Comparison of ENCODE assay signal across 31 cellular contexts in the genomic region with DNA sequence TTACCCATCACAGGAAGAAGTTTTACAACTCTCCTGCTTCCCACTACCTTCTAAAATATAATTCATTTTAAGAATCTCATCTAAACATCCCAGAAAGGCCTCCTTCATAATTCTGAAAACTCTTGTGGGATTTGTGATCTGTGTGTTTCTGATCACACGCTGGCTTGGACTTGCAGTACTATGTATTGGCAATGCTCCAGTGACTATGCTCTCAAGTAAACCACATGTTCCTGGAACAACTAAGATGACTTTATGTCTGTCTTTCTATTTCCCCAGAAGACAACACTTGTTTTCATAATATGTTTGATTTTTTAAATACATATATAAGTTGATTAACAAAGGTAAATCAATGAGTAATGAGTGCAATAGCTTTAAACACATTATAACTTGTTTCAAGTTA.
DNase-seq lines count a peak whose midpoint lies in the region; ATAC-seq and TF ChIP-seq lines count a peak whose summit lies in the region.
"Had no signal": no experiment of that assay in that cellular context is flagged by ENCODE, and none has a peak within 500 bp of the region (broad histone marks: within the 10 kb centered on the region; RNA-seq: fewer than 3 reads in every experiment).

No MANE protein-coding gene starts in this region.

- no peak overlapping the region for H2BK15ac ChIP-seq in H9 (ENCODE audit: low read depth, low read length)

- H3K4me2 ChIP-seq in H9 (ENCODE audit: insufficient read depth, insufficient read length, low read length): no peak overlapping the region

- H3K4ac ChIP-seq in H9 (ENCODE audit: low read depth, low read length): no peak overlapping the region

- no peak overlapping the region for H4K8ac ChIP-seq in H9 (replicated peaks; ENCODE audit: insufficient read length, low read depth, low read length)

- CTCF ChIA-PET in WTC11 (lab: Charles Lee) (interaction anchor here (0.7 kb wide), 1 partner anchor 556 kb away, joined by 3 read pairs; no protein-coding TSS in a partner anchor), T-cell (lab: Charles Lee) (no interaction called here)

- H2AK5ac ChIP-seq in H9 (ENCODE audit: insufficient read length, low read length): no peak overlapping the region

- H3K4me1 Mint-ChIP-seq in H9 (peaks cover 20 to 28% of the 10 kb centered on the region in 2 experiments), WTC11 (peaks cover 44% of the 10 kb centered on the region), T-cell (no peaks in the 10 kb centered on the region)

- H3K79me1 ChIP-seq in H9 (ENCODE audit: insufficient read depth, low read depth, low read length, poor library complexity, severe bottlenecking): no peaks in the 10 kb centered on the region

- H4K91ac ChIP-seq in H9 (ENCODE audit: insufficient read length, low read depth, low read length): no peak overlapping the region

- H3K36me3 Mint-ChIP-seq in H9 (ENCODE audit: insufficient read depth in 1 of 3, low read depth in 3 of 3): peaks cover 14 to 27% (median 16%) of the 10 kb centered on the region in 3 experiments; a peak in 6 of 7 replicates
- peaks cover 31% of the 10 kb centered on the region for H3K36me3 Mint-ChIP-seq in WTC11
- no peaks in the 10 kb centered on the region for H3K36me3 Mint-ChIP-seq in T-cell

- H3K23me2 ChIP-seq in H9 (ENCODE audit: insufficient read length, low read depth, low read length, poor library complexity, severe bottlenecking): no peaks in the 10 kb centered on the region

- TF ChIP-seq CTCF in H9 (conservative IDR thresholded peaks at IDR 0.05): no peak
- no peak for TF ChIP-seq CTCF in WTC11 (IDR thresholded peaks at IDR 0.05)
- TF ChIP-seq CTCF in epithelial cell of esophagus (IDR thresholded peaks at IDR 0.05; ENCODE audit: insufficient read depth, low read depth, low read length, missing control alignments): no peak
- TF ChIP-seq CTCF in retinal pigment epithelial cell (conservative IDR thresholded peaks at IDR 0.05; ENCODE audit: low read depth, low read length): no peak

- H2BK12ac ChIP-seq in H9 (ENCODE audit: insufficient read length, low read depth, low read length): no peak overlapping the region

- 0 out of 7 replicates have a peak overlapping the region, but pooled peaks of 1 of the 3 experiments have one; percentile 89 for H3K27ac Mint-ChIP-seq in H9
- H3K27ac Mint-ChIP-seq in WTC11: peak overlapping the region; percentile 28; the same call in 1 of the 2 replicates
- no peak overlapping the region for H3K27ac Mint-ChIP-seq in T-cell
- H3K27ac Mint-ChIP-seq: activated CD8-positive, alpha-beta T cell treated with anti-CD3 and anti-CD28 coated beads, Interleukin-2, amount 10 ng/mL, durations not matched to agents 7 days and 5 days; activated naive CD4-positive, alpha-beta T cell treated with anti-CD3 and anti-CD28 coated beads for 36 hours had no signal

- H3K4me3 ChIP-seq in epithelial cell of esophagus (ENCODE audit: low read length) (no peak overlapping the region), retinal pigment epithelial cell (ENCODE audit: low read length) (no peak overlapping the region)
- H3K4me3 ChIP-seq: adrenal gland, colonic mucosa, mucosa of descending colon, Peyer's patch, psoas muscle, sigmoid colon, tibial nerve had no signal

- H3K9ac ChIP-seq in H9 (ENCODE audit: extremely low read depth, insufficient read length, low read length): no peak overlapping the region

- H3K4me3 Mint-ChIP-seq in H9 (no peak overlapping the region), WTC11 (no peak overlapping the region), T-cell (no peak overlapping the region)
- H3K4me3 Mint-ChIP-seq: activated CD8-positive, alpha-beta T cell treated with anti-CD3 and anti-CD28 coated beads, Interleukin-2, amount 10 ng/mL, durations not matched to agents 7 days and 5 days; activated naive CD4-positive, alpha-beta T cell treated with anti-CD3 and anti-CD28 coated beads for 36 hours; nephron had no signal

- no peaks in the 10 kb centered on the region for H4K20me1 ChIP-seq in H9 (ENCODE audit: control insufficient read depth, insufficient read depth, insufficient read length)

- H3K9me3 Mint-ChIP-seq in H9 (peaks cover 12 to 15% of the 10 kb centered on the region in 2 experiments), WTC11 (peaks cover 29% of the 10 kb centered on the region), T-cell (peaks cover 11 to 28% (median 12%) of the 10 kb centered on the region in 3 donors)
- H3K9me3 Mint-ChIP-seq: nephron had no signal

- no CpG with 5 or more reads among the region's 1 CpG for WGBS in H9 (ENCODE audit: extremely low coverage, insufficient read length, low lambda C conversion rate)

- H3K9me3 ChIP-seq in H9 (ENCODE audit: control insufficient read depth, low read depth, low read length): no peaks in the 10 kb centered on the region
- H3K9me3 ChIP-seq: adrenal gland, colonic mucosa, mucosa of descending colon, psoas muscle, sigmoid colon, tibial nerve had no signal

- H2AFZ ChIP-seq in H9 (ENCODE audit: low read length): no peak overlapping the region

- DNase-seq in H9 (no peak), WTC11 (ENCODE audit: low spot score) (no peak), epithelial cell of esophagus (ENCODE audit: low read depth) (peak; percentile 41), retinal pigment epithelial cell (ENCODE audit: low read depth) (peak; percentile 8), T-cell (no peak), HT-29 (ENCODE audit: low spot score) (no peak)
- DNase-seq in central memory CD4-positive, alpha-beta T cell: no peak
- DNase-seq: activated CD8-positive, alpha-beta T cell treated with anti-CD3 and anti-CD28 coated beads, Interleukin-2, amount 10 ng/mL, durations not matched to agents 7 days and 5 days; activated naive CD4-positive, alpha-beta T cell treated with anti-CD3 and anti-CD28 coated beads for 36 hours; adrenal gland; C1 segment of cervical spinal cord; colonic mucosa; COR-L47; DMS79; effector CD4-positive, alpha-beta T cell; GF-D8; GOT3; hypothalamus; left cardiac atrium; mucosa of descending colon; NCI-H1417; NCI-H2029; NCI-H2227 treated with DMSO at 0.1 percent for 48 hours; Peyer's patch; psoas muscle; SHP77 treated with DMSO at 0.1 percent for 48 hours; sigmoid colon; stimulated activated CD4-positive, alpha-beta T cell treated with anti-CD3 and anti-CD28 coated beads, Interleukin-15, amount 100 ng/mL, for 24 hours; stimulated activated CD4-positive, alpha-beta T cell treated with anti-CD3 and anti-CD28 coated beads, Interleukin-4, amount 100 ng/mL, for 4 hours had no signal

- POLR2A ChIA-PET in WTC11 (lab: Charles Lee) (no interaction called here), T-cell (lab: Charles Lee) (no interaction called here)

- H3T11ph ChIP-seq in H9 (ENCODE audit: low read length): no peak overlapping the region

- no peaks in the 10 kb centered on the region for H3K27me3 Mint-ChIP-seq in H9 (ENCODE audit: low read depth)
- H3K27me3 Mint-ChIP-seq in WTC11 (ENCODE audit: low read depth): no peaks in the 10 kb centered on the region
- no peaks in the 10 kb centered on the region for H3K27me3 Mint-ChIP-seq in T-cell

- H4K5ac ChIP-seq in H9 (ENCODE audit: insufficient read length, low read depth, low read length): no peak overlapping the region

- H3K56ac ChIP-seq in H9 (ENCODE audit: insufficient read length, low read depth, low read length): no peak overlapping the region

- H3K27me3 ChIP-seq in H9 (ENCODE audit: insufficient read depth, low read length): no peaks in the 10 kb centered on the region
- H3K27me3 ChIP-seq: adrenal gland, colonic mucosa, Peyer's patch, sigmoid colon, tibial nerve had no signal

- no peak overlapping the region for H3K23ac ChIP-seq in H9 (ENCODE audit: insufficient read length, low read depth, low read length)

- no peak for ATAC-seq in WTC11
- ATAC-seq in T-cell (replicated peaks in 1 of 4): no peak
- ATAC-seq: activated CD8-positive, alpha-beta T cell treated with anti-CD3 and anti-CD28 coated beads, Interleukin-2, amount 10 ng/mL, durations not matched to agents 7 days and 5 days; left cardiac atrium; mucosa of descending colon; psoas muscle had no signal

- H3K4me1 ChIP-seq in H9 (ENCODE audit: insufficient read depth, low read length): no peaks in the 10 kb centered on the region
- H3K4me1 ChIP-seq: adrenal gland, colonic mucosa, Peyer's patch, psoas muscle, sigmoid colon, tibial nerve had no signal

- no peak overlapping the region for H2BK5ac ChIP-seq in H9 (ENCODE audit: insufficient read length, low read length)

- H2BK20ac ChIP-seq in H9 (ENCODE audit: low read depth, low read length, poor library complexity, severe bottlenecking): peak overlapping the region; percentile 75

- H2BK120ac ChIP-seq in H9 (ENCODE audit: low read depth, low read length, poor library complexity, severe bottlenecking): no peak overlapping the region

- H3K79me2 ChIP-seq in H9 (ENCODE audit: insufficient read depth, low read length): no peaks in the 10 kb centered on the region

- H3K18ac ChIP-seq in H9 (ENCODE audit: insufficient read length, low read depth, low read length): no peak overlapping the region

- H3K14ac ChIP-seq in H9 (ENCODE audit: insufficient read depth, low read length): no peak overlapping the region

- H3K27ac ChIP-seq in H9 (ENCODE audit: insufficient read length, low read depth, low read length): no peak overlapping the region
- H3K27ac ChIP-seq: adrenal gland, colonic mucosa, Peyer's patch, psoas muscle, sigmoid colon, tibial nerve had no signal

TF ChIP-seq in WTC11, 78 proteins besides CTCF, POLR2A, EP300 and RAD21:
- no peak for TF ChIP-seq ZNF232 (CRISPR knock-in tag; IDR thresholded peaks at IDR 0.05)
- TF ChIP-seq RELA (CRISPR knock-in tag; IDR thresholded peaks at IDR 0.05; ENCODE audit: borderline replicate concordance): no peak
- TF ChIP-seq, protein P1, sequence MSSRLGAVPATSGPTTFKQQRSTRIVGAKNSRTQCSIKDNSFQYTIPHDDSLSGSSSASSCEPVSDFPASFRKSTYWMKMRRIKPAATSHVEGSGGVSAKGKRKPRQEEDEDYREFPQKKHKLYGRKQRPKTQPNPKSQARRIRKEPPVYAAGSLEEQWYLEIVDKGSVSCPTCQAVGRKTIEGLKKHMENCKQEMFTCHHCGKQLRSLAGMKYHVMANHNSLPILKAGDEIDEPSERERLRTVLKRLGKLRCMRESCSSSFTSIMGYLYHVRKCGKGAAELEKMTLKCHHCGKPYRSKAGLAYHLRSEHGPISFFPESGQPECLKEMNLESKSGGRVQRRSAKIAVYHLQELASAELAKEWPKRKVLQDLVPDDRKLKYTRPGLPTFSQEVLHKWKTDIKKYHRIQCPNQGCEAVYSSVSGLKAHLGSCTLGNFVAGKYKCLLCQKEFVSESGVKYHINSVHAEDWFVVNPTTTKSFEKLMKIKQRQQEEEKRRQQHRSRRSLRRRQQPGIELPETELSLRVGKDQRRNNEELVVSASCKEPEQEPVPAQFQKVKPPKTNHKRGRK (CRISPR knock-in tag; IDR thresholded peaks at IDR 0.05; ENCODE audit: borderline replicate concordance): no peak
TF ChIP-seq in WTC11: peak in this region for 0.

Comparison
In these comparisons a context has a peak if more than half of its experiments do, and no peak if none do; other contexts are left out.
1. DNase-seq: peak in epithelial cell of esophagus (single experiment) and retinal pigment epithelial cell (single experiment); none in H9 (single experiment), WTC11 (single experiment), central memory CD4-positive, alpha-beta T cell (single experiment), T-cell (0 of 34) and HT-29 (single experiment).